Comparison of ENCODE assay signal across 8 cellular contexts in genomic region chr19:47719047-47719885, GRCh38. TPM values are rescaled to one million over a fixed set of nuclear protein-coding genes. Genes with fewer than 3 reads are reported as not detected.
DNase-seq lines count a peak whose midpoint lies in the region; ATAC-seq and TF ChIP-seq lines count a peak whose summit lies in the region.

No MANE protein-coding gene starts in this region.

- H3K4me1 ChIP-seq in iPS-15b (ENCODE audit: control insufficient read depth, insufficient read depth, low read length) (no peaks in the 10 kb centered on the region), skeletal muscle tissue (ENCODE audit: control insufficient read depth in 3 of 3, insufficient read depth in 3 of 3, low read length in 3 of 3) (peaks cover 30 to 45% (median 42%) of the 10 kb centered on the region in 3 donors)

- TF ChIP-seq CTCF in astrocyte of the cerebellum (IDR thresholded peaks at IDR 0.05; ENCODE audit: low read depth, low read length, missing control alignments), result no peak

- in situ Hi-C loops in astrocyte of the cerebellum (cut with HindIII; ENCODE audit: low sequenced_read_pairs), result no loop called here

- H3K36me3 ChIP-seq in iPS-15b (ENCODE audit: control insufficient read depth, insufficient read depth, low read length) (no peaks in the 10 kb centered on the region), skeletal muscle tissue (ENCODE audit: control insufficient read depth in 3 of 3, insufficient read depth in 3 of 3, low read length in 3 of 3) (peaks cover 0 to 15% (median 6%) of the 10 kb centered on the region in 3 donors)

- no peaks in the 10 kb centered on the region for H3K27me3 ChIP-seq in iPS-15b (ENCODE audit: control insufficient read depth, insufficient read depth, low read length)
- H3K27me3 ChIP-seq in skeletal muscle tissue (ENCODE audit: control insufficient read depth in 3 of 3, insufficient read depth in 3 of 3, low read length in 3 of 3), result peaks cover 9 to 31% (median 15%) of the 10 kb centered on the region in 3 donors

- no peaks in the 10 kb centered on the region for H3K9me3 ChIP-seq in iPS-15b (ENCODE audit: control insufficient read depth, insufficient read depth, low read length)
- H3K9me3 ChIP-seq in skeletal muscle tissue (ENCODE audit: control insufficient read depth in 3 of 3, low read length in 3 of 3), result no peaks in the 10 kb centered on the region

- ATAC-seq in HG03196 (IDR thresholded peaks at IDR 0.05; ENCODE audit: unreplicated experiment) (no peak), GM18520 (IDR thresholded peaks at IDR 0.05; ENCODE audit: unreplicated experiment) (no peak), HG03442 (IDR thresholded peaks at IDR 0.05; ENCODE audit: unreplicated experiment) (no peak), HG02588 (IDR thresholded peaks at IDR 0.05; ENCODE audit: unreplicated experiment) (no peak)

- peak overlapping the region; percentile 37 for H3K9ac ChIP-seq in iPS-15b (ENCODE audit: low read depth, low read length)
- H3K9ac ChIP-seq in skeletal muscle tissue (ENCODE audit: low read depth in 1 of 3, low read length in 3 of 3), result peak overlapping the region in 1 of 3 donors; percentile 40

- peak; percentile 100 for DNase-seq in HCEC 1CT
- DNase-seq in astrocyte of the cerebellum (ENCODE audit: low read depth), result peak; percentile 84

- H3K4me3 ChIP-seq in astrocyte of the cerebellum (ENCODE audit: low read depth, low read length) (peak overlapping the region; percentile 15), iPS-15b (ENCODE audit: low read depth, low read length) (no peak overlapping the region), skeletal muscle tissue (ENCODE audit: low read length in 3 of 3) (peak overlapping the region in 2 of 3 donors; percentile 29 to 41)

- H3K27ac ChIP-seq in skeletal muscle tissue (ENCODE audit: low read depth, low read length), result peak overlapping the region; percentile 73

RNA-seq across cellular contexts. Expression of gene EHD2, which starts 6.0 kb away (rescaled TPM):
- 63.2 TPM for total RNA-seq in skeletal muscle tissue

RNA-seq across cellular contexts. Expression of gene NOP53, which starts 26.1 kb away (rescaled TPM):
- 93.9 TPM for total RNA-seq in skeletal muscle tissue

RNA-seq across cellular contexts. Expression of gene SELENOW, which starts 59.2 kb away (rescaled TPM):
- total RNA-seq in skeletal muscle tissue, result 450 TPM
